Comparison of ENCODE assay signal across 8 cellular contexts in genomic region chr20:53738039-53738944, GRCh38.
DNase-seq lines count a peak whose midpoint lies in the region; ATAC-seq and TF ChIP-seq lines count a peak whose summit lies in the region.

No MANE protein-coding gene starts in this region.

- H3K4me1 Mint-ChIP-seq in endothelial cell (ENCODE audit: unreplicated experiment), result peaks cover 60% of the 10 kb centered on the region

- peaks cover 2% of the 10 kb centered on the region for H3K27me3 Mint-ChIP-seq in endothelial cell (ENCODE audit: unreplicated experiment)

- peak overlapping the region; percentile 90 for H3K27ac Mint-ChIP-seq in endothelial cell (ENCODE audit: unreplicated experiment)

- H3K9me3 Mint-ChIP-seq in endothelial cell (ENCODE audit: unreplicated experiment), result no peaks in the 10 kb centered on the region

- H3K4me3 Mint-ChIP-seq in endothelial cell (ENCODE audit: unreplicated experiment), result no peak overlapping the region

- H3K27me3 ChIP-seq in NT2/D1 (ENCODE audit: insufficient read depth, insufficient read length) (no peaks in the 10 kb centered on the region), mucosa of stomach (ENCODE audit: control insufficient read depth, insufficient read depth, low read length) (no peaks in the 10 kb centered on the region)

- ATAC-seq in GM19324 (IDR thresholded peaks at IDR 0.05; ENCODE audit: low FRiP score, unreplicated experiment), result no peak

- H3K36me3 ChIP-seq in NT2/D1 (ENCODE audit: insufficient read depth, insufficient read length, low read length) (no peaks in the 10 kb centered on the region), mucosa of stomach (ENCODE audit: control insufficient read depth, insufficient read depth, low read length) (no peaks in the 10 kb centered on the region)

- H3K4me3 ChIP-seq in NT2/D1 (ENCODE audit: insufficient read length, low read depth) (peak overlapping the region; percentile 19), mucosa of stomach (ENCODE audit: low read length) (peak overlapping the region; percentile 42)

- peak; percentile 19 to 45 for DNase-seq in NOMO-1 (lab: John Stamatoyannopoulos, UW; ENCODE audit: unreplicated experiment in 2 of 2)
- DNase-seq in NOMO-1 treated with dmso at 0.1 percent for 144 hours (lab: John Stamatoyannopoulos, UW; ENCODE audit: unreplicated experiment), result no peak
- peak; percentile 81 for DNase-seq in NT2/D1 (ENCODE audit: low read depth, low spot score)
- peak; percentile 56 for DNase-seq in endothelial cell (ENCODE audit: low spot score)
- DNase-seq in NCI-H226, result no peak
- no peak for DNase-seq in NK-92 treated with Interleukin-12 subunit alpha and Interleukin-12 subunit beta, amount 100 ng/mL, for 24 hours (lab: John Stamatoyannopoulos, UW)

- no peaks in the 10 kb centered on the region for H3K36me3 Mint-ChIP-seq in endothelial cell (ENCODE audit: low read depth, unreplicated experiment)

- H3K9me3 ChIP-seq in NT2/D1 (ENCODE audit: insufficient read depth, low read length) (no peaks in the 10 kb centered on the region), mucosa of stomach (ENCODE audit: control insufficient read depth, low read length) (no peaks in the 10 kb centered on the region)

- peak overlapping the region; percentile 74 for H3K9ac ChIP-seq in NT2/D1 (ENCODE audit: insufficient read length, low read depth)
- H3K9ac ChIP-seq in mucosa of stomach (ENCODE audit: low read length), result peak overlapping the region; percentile 80

- H3K4me1 ChIP-seq in NT2/D1 (ENCODE audit: insufficient read depth, insufficient read length) (no peaks in the 10 kb centered on the region), mucosa of stomach (ENCODE audit: control insufficient read depth, insufficient read depth, low read length) (peaks cover 55% of the 10 kb centered on the region)

- TF ChIP-seq CTCF in endothelial cell (IDR thresholded peaks at IDR 0.05; ENCODE audit: unreplicated experiment), result no peak

Comparison
In these comparisons a context has a peak if more than half of its experiments do, and no peak if none do; other contexts are left out.
1. DNase-seq: peak in NOMO-1 (2 of 2), NT2/D1 (single experiment) and endothelial cell (single experiment); none in NOMO-1 treated with dmso at 0.1 percent for 144 hours (single experiment), NCI-H226 (single experiment) and NK-92 treated with Interleukin-12 subunit alpha and Interleukin-12 subunit beta, amount 100 ng/mL, for 24 hours (single experiment).